In genomic region chr6:106609699-106610098, GRCh38 we compare ENCODE assay signal across 8 cellular contexts. TPM values are rescaled to one million over a fixed set of nuclear protein-coding genes. Genes with fewer than 3 reads are reported as not detected.
DNase-seq lines count a peak whose midpoint lies in the region; ATAC-seq and TF ChIP-seq lines count a peak whose summit lies in the region.

No MANE protein-coding gene starts in this region.

- H3K9me2 ChIP-seq in HCT116 (ENCODE audit: insufficient read depth): no peaks in the 10 kb centered on the region

- peaks cover 11% of the 10 kb centered on the region for H3K9me3 ChIP-seq in BLaER1
- no peaks in the 10 kb centered on the region for H3K9me3 ChIP-seq in HCT116 (ENCODE audit: control insufficient read depth in 1 of 2, insufficient read depth in 1 of 2, low read depth in 1 of 2, low read length in 2 of 2)

- H2AFZ ChIP-seq in HCT116 (ENCODE audit: low read depth, low read length, poor library complexity, severe bottlenecking): no peak overlapping the region

- no peak for TF ChIP-seq POLR2A in HCT116 (IDR thresholded peaks at IDR 0.05; ENCODE audit: borderline replicate concordance, extremely low read depth, insufficient read depth, insufficient read length)

- RAD21 ChIA-PET in HCT116 (lab: Charles Lee; ENCODE audit: low non-redundant PET in 1 of 2, low total read pairs in 2 of 2, uncharacterized antibody in 2 of 2, unreplicated experiment in 2 of 2): interaction anchor here in 1 of 2 experiments (1.3 kb wide), 1 partner anchor 370 kb away, joined by 6 read pairs; no protein-coding TSS in a partner anchor

- DNase-seq in HCT116 (ENCODE audit: low read depth, low spot score) (peak; percentile 21), RKO (ENCODE audit: low spot score) (peak; percentile 32), foreskin fibroblast (peak in 1 of 2 donors; percentile 8), hepatic stellate cell (ENCODE audit: low spot score) (no peak), NCI-H187 (lab: John Stamatoyannopoulos, UW) (no peak)

- peaks cover 22% of the 10 kb centered on the region for H3K4me1 ChIP-seq in BLaER1
- H3K4me1 ChIP-seq in HCT116 (ENCODE audit: control insufficient read depth in 1 of 2, insufficient read depth in 2 of 2, low read length in 2 of 2): no peaks in the 10 kb centered on the region

- H3K36me3 ChIP-seq in BLaER1 (peaks cover 20% of the 10 kb centered on the region), HCT116 (ENCODE audit: control insufficient read depth in 1 of 2, insufficient read depth in 2 of 2, low read length in 2 of 2) (no peaks in the 10 kb centered on the region)

- peak; percentile 62 for TF ChIP-seq RAD21 in HCT116 (IDR thresholded peaks at IDR 0.05; ENCODE audit: low read depth)

- H3K4me3 ChIP-seq in BLaER1 (no peak overlapping the region), HCT116 (replicated peaks in 1 of 2; ENCODE audit: low read depth in 1 of 2, low read length in 2 of 2) (no peak overlapping the region), foreskin fibroblast (ENCODE audit: low read depth in 1 of 2, low read length in 2 of 2) (no peak overlapping the region)

- H4K20me1 ChIP-seq in BLaER1 (no peaks in the 10 kb centered on the region), HCT116 (ENCODE audit: insufficient read depth) (no peaks in the 10 kb centered on the region)

- H3K4me2 ChIP-seq in BLaER1 (peak overlapping the region; percentile 1; the same call in 1 of the 2 replicates), HCT116 (ENCODE audit: low read length) (no peak overlapping the region)

- no TSS peak for BruUV-seq in HCT116 (replicated peaks; lab: Mats Ljungman, UMichigan)

- H3K79me2 ChIP-seq in HCT116 (ENCODE audit: insufficient read depth, low read length): no peaks in the 10 kb centered on the region

- POLR2A ChIA-PET in HCT116 (lab: Charles Lee): interaction anchor here (0.7 kb wide), 1 partner anchor 167 kb away, joined by 3 read pairs; no protein-coding TSS in a partner anchor

- CTCF ChIA-PET in HCT116 (lab: Charles Lee): interaction anchor here (0.7 to 1.5 kb wide), 7 partner anchors 8 to 388 kb away, joined by 3 to 22 read pairs (median 3); no protein-coding TSS in a partner anchor

- intact Hi-C loops in HCT116 (cut with micrococcal nuclease): loop anchor here (5.0 kb wide), 1 partner anchor 388 kb away; no protein-coding TSS in a partner anchor

- TF ChIP-seq CTCF in HCT116 (IDR thresholded peaks at IDR 0.05 in 2 of 3, conservative IDR thresholded peaks at IDR 0.05 in 1 of 3; ENCODE audit: borderline replicate concordance in 1 of 3, insufficient read depth in 1 of 3, low read depth in 2 of 3, low read length in 2 of 3) (peak; percentile 48 to 58 (median 57); a peak in 5 of 6 replicates), foreskin fibroblast (IDR thresholded peaks at IDR 0.05; ENCODE audit: low read depth, low read length) (peak; percentile 17)

- H3K27ac ChIP-seq in BLaER1 (no peak overlapping the region), HCT116 (ENCODE audit: low read depth, low read length) (no peak overlapping the region)

- no peaks in the 10 kb centered on the region for H3K27me3 ChIP-seq in BLaER1
- no peaks in the 10 kb centered on the region for H3K27me3 ChIP-seq in HCT116 (ENCODE audit: insufficient read depth, low read length)

- no peak overlapping the region for H3K9ac ChIP-seq in BLaER1
- H3K9ac ChIP-seq in HCT116 (ENCODE audit: low read length): no peak overlapping the region

- ATAC-seq in HCT116 (peak; percentile 83), HG02759 (IDR thresholded peaks at IDR 0.05; ENCODE audit: unreplicated experiment) (no peak)
- ATAC-seq in activated CD4-positive, CD25-positive, alpha-beta regulatory T cell treated with anti-CD3 and anti-CD28 coated beads, Interleukin-2, amount 50 U/mL, for 24 hours: no peak

TF ChIP-seq in HCT116, 20 proteins besides CTCF, POLR2A, EP300 and RAD21:
- TF ChIP-seq, protein P1, sequence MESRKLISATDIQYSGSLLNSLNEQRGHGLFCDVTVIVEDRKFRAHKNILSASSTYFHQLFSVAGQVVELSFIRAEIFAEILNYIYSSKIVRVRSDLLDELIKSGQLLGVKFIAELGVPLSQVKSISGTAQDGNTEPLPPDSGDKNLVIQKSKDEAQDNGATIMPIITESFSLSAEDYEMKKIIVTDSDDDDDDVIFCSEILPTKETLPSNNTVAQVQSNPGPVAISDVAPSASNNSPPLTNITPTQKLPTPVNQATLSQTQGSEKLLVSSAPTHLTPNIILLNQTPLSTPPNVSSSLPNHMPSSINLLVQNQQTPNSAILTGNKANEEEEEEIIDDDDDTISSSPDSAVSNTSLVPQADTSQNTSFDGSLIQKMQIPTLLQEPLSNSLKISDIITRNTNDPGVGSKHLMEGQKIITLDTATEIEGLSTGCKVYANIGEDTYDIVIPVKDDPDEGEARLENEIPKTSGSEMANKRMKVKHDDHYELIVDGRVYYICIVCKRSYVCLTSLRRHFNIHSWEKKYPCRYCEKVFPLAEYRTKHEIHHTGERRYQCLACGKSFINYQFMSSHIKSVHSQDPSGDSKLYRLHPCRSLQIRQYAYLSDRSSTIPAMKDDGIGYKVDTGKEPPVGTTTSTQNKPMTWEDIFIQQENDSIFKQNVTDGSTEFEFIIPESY (IDR thresholded peaks at IDR 0.05; ENCODE audit: extremely low read depth, insufficient replicate concordance, low read length): no peak
- TF ChIP-seq FOSL1 (IDR thresholded peaks at IDR 0.05; ENCODE audit: low read depth) (no peak), CEBPB (IDR thresholded peaks at IDR 0.05; ENCODE audit: low read depth) (no peak), SIN3A (IDR thresholded peaks at IDR 0.05; ENCODE audit: low read depth) (no peak), SP1 (IDR thresholded peaks at IDR 0.05; ENCODE audit: low read depth) (no peak), ELF1 (IDR thresholded peaks at IDR 0.05; ENCODE audit: borderline replicate concordance, low read depth) (no peak), ZNF274 (IDR thresholded peaks at IDR 0.05; ENCODE audit: low read depth, low read length) (no peak), POLR2AphosphoS5 (IDR thresholded peaks at IDR 0.05; ENCODE audit: low read depth, low read length) (no peak), REST (IDR thresholded peaks at IDR 0.05; ENCODE audit: low read depth) (no peak), JUND (IDR thresholded peaks at IDR 0.05) (no peak), EZH2 (IDR thresholded peaks at IDR 0.05) (no peak)

RNA-seq across cellular contexts. Expression of gene RTN4IP1, which starts 19.6 kb away (rescaled TPM):
- 9.1 TPM for total RNA-seq in HCT116 (2021; ENCODE audit: unreplicated experiment)
- 5.3 and 6.2 TPM in 2 replicates for polyA plus RNA-seq in HCT116 (2012)

RNA-seq across cellular contexts. Expression of gene QRSL1, which starts 19.7 kb away (rescaled TPM):
- 16.0 TPM for total RNA-seq in HCT116 (2021; ENCODE audit: unreplicated experiment)
- polyA plus RNA-seq in HCT116 (2012): 5.8 and 7.4 TPM in 2 replicates

Comparison
In these comparisons a context has a peak if more than half of its experiments do, and no peak if none do; other contexts are left out.
1. DNase-seq: peak in HCT116 (single experiment) and RKO (single experiment); none in hepatic stellate cell (single experiment) and NCI-H187 (0 of 2).